Comparison of ENCODE assay signal across 1 cellular context in genomic region chr2:36360834-36361233, GRCh38.
A peak's percentile ranks its signal among the peaks of the same experiment; 100 is the strongest.
TF ChIP-seq lines count a peak whose summit lies in the region.

No MANE protein-coding gene starts in this region.

TF ChIP-seq in HepG2, 621 proteins besides CTCF, POLR2A, EP300 and RAD21 (continues in another document):
- 0 out of 2 replicates have a peak, but pooled peaks have one; percentile 36 for TF ChIP-seq KAT8 (CRISPR knock-in tag; IDR thresholded peaks at IDR 0.05)
- TF ChIP-seq SALL1 (CRISPR knock-in tag; IDR thresholded peaks at IDR 0.05): no peak
- no peak for TF ChIP-seq ZNF430 (CRISPR knock-in tag; IDR thresholded peaks at IDR 0.05)
- no peak for TF ChIP-seq ZNF543 (CRISPR knock-in tag; IDR thresholded peaks at IDR 0.05)
- no peak for TF ChIP-seq ZNF446 (CRISPR knock-in tag; IDR thresholded peaks at IDR 0.05)
- TF ChIP-seq, protein P1, sequence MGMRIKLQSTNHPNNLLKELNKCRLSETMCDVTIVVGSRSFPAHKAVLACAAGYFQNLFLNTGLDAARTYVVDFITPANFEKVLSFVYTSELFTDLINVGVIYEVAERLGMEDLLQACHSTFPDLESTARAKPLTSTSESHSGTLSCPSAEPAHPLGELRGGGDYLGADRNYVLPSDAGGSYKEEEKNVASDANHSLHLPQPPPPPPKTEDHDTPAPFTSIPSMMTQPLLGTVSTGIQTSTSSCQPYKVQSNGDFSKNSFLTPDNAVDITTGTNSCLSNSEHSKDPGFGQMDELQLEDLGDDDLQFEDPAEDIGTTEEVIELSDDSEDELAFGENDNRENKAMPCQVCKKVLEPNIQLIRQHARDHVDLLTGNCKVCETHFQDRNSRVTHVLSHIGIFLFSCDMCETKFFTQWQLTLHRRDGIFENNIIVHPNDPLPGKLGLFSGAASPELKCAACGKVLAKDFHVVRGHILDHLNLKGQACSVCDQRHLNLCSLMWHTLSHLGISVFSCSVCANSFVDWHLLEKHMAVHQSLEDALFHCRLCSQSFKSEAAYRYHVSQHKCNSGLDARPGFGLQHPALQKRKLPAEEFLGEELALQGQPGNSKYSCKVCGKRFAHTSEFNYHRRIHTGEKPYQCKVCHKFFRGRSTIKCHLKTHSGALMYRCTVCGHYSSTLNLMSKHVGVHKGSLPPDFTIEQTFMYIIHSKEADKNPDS (CRISPR knock-in tag; IDR thresholded peaks at IDR 0.05): no peak
- no peak for TF ChIP-seq RFX1 (IDR thresholded peaks at IDR 0.05)
- peak; percentile 66; the same call in 1 of the 2 replicates for TF ChIP-seq HMG20A (CRISPR knock-in tag; IDR thresholded peaks at IDR 0.05; ENCODE audit: borderline replicate concordance)
- peak; percentile 62; the same call in 1 of the 2 replicates for TF ChIP-seq SOX5 (CRISPR knock-in tag; IDR thresholded peaks at IDR 0.05; ENCODE audit: borderline replicate concordance)
- no peak for TF ChIP-seq DMAP1 (CRISPR knock-in tag; IDR thresholded peaks at IDR 0.05)
- TF ChIP-seq SP140L (CRISPR knock-in tag; IDR thresholded peaks at IDR 0.05; ENCODE audit: borderline replicate concordance): no peak
- TF ChIP-seq GFI1 (CRISPR knock-in tag; IDR thresholded peaks at IDR 0.05; ENCODE audit: borderline replicate concordance): 0 out of 2 replicates have a peak, but pooled peaks have one; percentile 18
- no peak for TF ChIP-seq XRCC5 (optimal IDR thresholded peaks at IDR 0.05; ENCODE audit: low read length)
- TF ChIP-seq ZEB1 (IDR thresholded peaks at IDR 0.05; ENCODE audit: insufficient replicate concordance, low read depth): no peak
- no peak for TF ChIP-seq ZNF160 (CRISPR knock-in tag; IDR thresholded peaks at IDR 0.05)
- TF ChIP-seq ZSCAN20 (CRISPR knock-in tag; IDR thresholded peaks at IDR 0.05; ENCODE audit: borderline replicate concordance): no peak
- TF ChIP-seq SRY (CRISPR knock-in tag; IDR thresholded peaks at IDR 0.05): no peak
- no peak for TF ChIP-seq ATF7 (IDR thresholded peaks at IDR 0.05)
- TF ChIP-seq ATF7 (CRISPR knock-in tag; IDR thresholded peaks at IDR 0.05): no peak
- TF ChIP-seq RARA (CRISPR knock-in tag; IDR thresholded peaks at IDR 0.05): peak; percentile 51; the same call in 1 of the 2 replicates
- no peak for TF ChIP-seq PTBP1 (IDR thresholded peaks at IDR 0.05; ENCODE audit: low read depth, low read length, poor library complexity, severe bottlenecking)
- TF ChIP-seq PITX1 (CRISPR knock-in tag; IDR thresholded peaks at IDR 0.05): no peak
- TF ChIP-seq, protein P2, sequence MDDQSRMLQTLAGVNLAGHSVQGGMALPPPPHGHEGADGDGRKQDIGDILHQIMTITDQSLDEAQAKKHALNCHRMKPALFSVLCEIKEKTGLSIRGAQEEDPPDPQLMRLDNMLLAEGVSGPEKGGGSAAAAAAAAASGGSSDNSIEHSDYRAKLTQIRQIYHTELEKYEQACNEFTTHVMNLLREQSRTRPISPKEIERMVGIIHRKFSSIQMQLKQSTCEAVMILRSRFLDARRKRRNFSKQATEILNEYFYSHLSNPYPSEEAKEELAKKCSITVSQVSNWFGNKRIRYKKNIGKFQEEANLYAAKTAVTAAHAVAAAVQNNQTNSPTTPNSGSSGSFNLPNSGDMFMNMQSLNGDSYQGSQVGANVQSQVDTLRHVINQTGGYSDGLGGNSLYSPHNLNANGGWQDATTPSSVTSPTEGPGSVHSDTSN (CRISPR knock-in tag; IDR thresholded peaks at IDR 0.05; ENCODE audit: borderline replicate concordance): no peak
- TF ChIP-seq AGO2 (optimal IDR thresholded peaks at IDR 0.05; ENCODE audit: low read depth, low read length): no peak
- TF ChIP-seq RXRB (CRISPR knock-in tag; IDR thresholded peaks at IDR 0.05; ENCODE audit: borderline replicate concordance): peak; percentile 62; the same call in 1 of the 2 replicates
- peak; percentile 18 for TF ChIP-seq ASH2L (IDR thresholded peaks at IDR 0.05; ENCODE audit: insufficient read length, low read depth, low read length)
- no peak for TF ChIP-seq ZNF576 (CRISPR knock-in tag; IDR thresholded peaks at IDR 0.05)
- TF ChIP-seq, protein P3, sequence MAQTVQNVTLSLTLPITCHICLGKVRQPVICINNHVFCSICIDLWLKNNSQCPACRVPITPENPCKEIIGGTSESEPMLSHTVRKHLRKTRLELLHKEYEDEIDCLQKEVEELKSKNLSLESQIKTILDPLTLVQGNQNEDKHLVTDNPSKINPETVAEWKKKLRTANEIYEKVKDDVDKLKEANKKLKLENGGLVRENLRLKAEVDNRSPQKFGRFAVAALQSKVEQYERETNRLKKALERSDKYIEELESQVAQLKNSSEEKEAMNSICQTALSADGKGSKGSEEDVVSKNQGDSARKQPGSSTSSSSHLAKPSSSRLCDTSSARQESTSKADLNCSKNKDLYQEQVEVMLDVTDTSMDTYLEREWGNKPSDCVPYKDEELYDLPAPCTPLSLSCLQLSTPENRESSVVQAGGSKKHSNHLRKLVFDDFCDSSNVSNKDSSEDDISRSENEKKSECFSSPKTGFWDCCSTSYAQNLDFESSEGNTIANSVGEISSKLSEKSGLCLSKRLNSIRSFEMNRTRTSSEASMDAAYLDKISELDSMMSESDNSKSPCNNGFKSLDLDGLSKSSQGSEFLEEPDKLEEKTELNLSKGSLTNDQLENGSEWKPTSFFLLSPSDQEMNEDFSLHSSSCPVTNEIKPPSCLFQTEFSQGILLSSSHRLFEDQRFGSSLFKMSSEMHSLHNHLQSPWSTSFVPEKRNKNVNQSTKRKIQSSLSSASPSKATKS (CRISPR knock-in tag; IDR thresholded peaks at IDR 0.05): no peak
- TF ChIP-seq NKX3-1 (CRISPR knock-in tag; IDR thresholded peaks at IDR 0.05): no peak
- no peak for TF ChIP-seq ZNF274 (CRISPR knock-in tag; IDR thresholded peaks at IDR 0.05)
- peak; percentile 58 for TF ChIP-seq NCOA2 (CRISPR knock-in tag; IDR thresholded peaks at IDR 0.05)
- TF ChIP-seq ZNF883 (CRISPR knock-in tag; IDR thresholded peaks at IDR 0.05; ENCODE audit: not compliant biosample characterization): no peak
- TF ChIP-seq CENPT (CRISPR knock-in tag; IDR thresholded peaks at IDR 0.05; ENCODE audit: low read depth): no peak
- peak; percentile 93 for TF ChIP-seq FOXA3 (CRISPR knock-in tag; IDR thresholded peaks at IDR 0.05)
- TF ChIP-seq MIXL1 (CRISPR knock-in tag; IDR thresholded peaks at IDR 0.05): peak; percentile 95
- TF ChIP-seq, protein P4, sequence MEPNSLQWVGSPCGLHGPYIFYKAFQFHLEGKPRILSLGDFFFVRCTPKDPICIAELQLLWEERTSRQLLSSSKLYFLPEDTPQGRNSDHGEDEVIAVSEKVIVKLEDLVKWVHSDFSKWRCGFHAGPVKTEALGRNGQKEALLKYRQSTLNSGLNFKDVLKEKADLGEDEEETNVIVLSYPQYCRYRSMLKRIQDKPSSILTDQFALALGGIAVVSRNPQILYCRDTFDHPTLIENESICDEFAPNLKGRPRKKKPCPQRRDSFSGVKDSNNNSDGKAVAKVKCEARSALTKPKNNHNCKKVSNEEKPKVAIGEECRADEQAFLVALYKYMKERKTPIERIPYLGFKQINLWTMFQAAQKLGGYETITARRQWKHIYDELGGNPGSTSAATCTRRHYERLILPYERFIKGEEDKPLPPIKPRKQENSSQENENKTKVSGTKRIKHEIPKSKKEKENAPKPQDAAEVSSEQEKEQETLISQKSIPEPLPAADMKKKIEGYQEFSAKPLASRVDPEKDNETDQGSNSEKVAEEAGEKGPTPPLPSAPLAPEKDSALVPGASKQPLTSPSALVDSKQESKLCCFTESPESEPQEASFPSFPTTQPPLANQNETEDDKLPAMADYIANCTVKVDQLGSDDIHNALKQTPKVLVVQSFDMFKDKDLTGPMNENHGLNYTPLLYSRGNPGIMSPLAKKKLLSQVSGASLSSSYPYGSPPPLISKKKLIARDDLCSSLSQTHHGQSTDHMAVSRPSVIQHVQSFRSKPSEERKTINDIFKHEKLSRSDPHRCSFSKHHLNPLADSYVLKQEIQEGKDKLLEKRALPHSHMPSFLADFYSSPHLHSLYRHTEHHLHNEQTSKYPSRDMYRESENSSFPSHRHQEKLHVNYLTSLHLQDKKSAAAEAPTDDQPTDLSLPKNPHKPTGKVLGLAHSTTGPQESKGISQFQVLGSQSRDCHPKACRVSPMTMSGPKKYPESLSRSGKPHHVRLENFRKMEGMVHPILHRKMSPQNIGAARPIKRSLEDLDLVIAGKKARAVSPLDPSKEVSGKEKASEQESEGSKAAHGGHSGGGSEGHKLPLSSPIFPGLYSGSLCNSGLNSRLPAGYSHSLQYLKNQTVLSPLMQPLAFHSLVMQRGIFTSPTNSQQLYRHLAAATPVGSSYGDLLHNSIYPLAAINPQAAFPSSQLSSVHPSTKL (CRISPR knock-in tag; IDR thresholded peaks at IDR 0.05): peak; percentile 71
- no peak for TF ChIP-seq SRF (IDR thresholded peaks at IDR 0.05; ENCODE audit: low read depth, low read length)
- TF ChIP-seq MAFG (CRISPR knock-in tag; IDR thresholded peaks at IDR 0.05): no peak
- no peak for TF ChIP-seq SP1 (IDR thresholded peaks at IDR 0.05)
- no peak for TF ChIP-seq SP1 (CRISPR knock-in tag; IDR thresholded peaks at IDR 0.05)
- no peak for TF ChIP-seq ZNF451 (CRISPR knock-in tag; IDR thresholded peaks at IDR 0.05)
- TF ChIP-seq, protein P5, sequence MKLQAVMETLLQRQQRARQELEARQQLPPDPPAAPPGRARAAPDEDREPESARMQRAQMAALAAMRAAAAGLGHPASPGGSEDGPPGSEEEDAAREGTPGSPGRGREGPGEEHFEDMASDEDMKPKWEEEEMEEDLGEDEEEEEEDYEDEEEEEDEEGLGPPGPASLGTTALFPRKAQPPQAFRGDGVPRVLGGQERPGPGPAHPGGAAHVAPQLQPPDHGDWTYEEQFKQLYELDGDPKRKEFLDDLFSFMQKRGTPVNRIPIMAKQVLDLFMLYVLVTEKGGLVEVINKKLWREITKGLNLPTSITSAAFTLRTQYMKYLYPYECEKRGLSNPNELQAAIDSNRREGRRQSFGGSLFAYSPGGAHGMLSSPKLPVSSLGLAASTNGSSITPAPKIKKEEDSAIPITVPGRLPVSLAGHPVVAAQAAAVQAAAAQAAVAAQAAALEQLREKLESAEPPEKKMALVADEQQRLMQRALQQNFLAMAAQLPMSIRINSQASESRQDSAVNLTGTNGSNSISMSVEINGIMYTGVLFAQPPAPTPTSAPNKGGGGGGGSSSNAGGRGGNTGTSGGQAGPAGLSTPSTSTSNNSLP (IDR thresholded peaks at IDR 0.05; ENCODE audit: low read depth, low read length): 0 out of 2 replicates have a peak, but pooled peaks have one; percentile 13
- TF ChIP-seq ZBTB46 (CRISPR knock-in tag; IDR thresholded peaks at IDR 0.05; ENCODE audit: borderline replicate concordance): no peak
- no peak for TF ChIP-seq DMTF1 (CRISPR knock-in tag; IDR thresholded peaks at IDR 0.05)
- TF ChIP-seq PAXIP1 (CRISPR knock-in tag; conservative IDR thresholded peaks at IDR 0.05): peak; percentile 53
